In genomic region chr5:8458038-8458383, GRCh38 we compare ENCODE assay signal across 1 cellular context.
TF ChIP-seq lines count a peak whose summit lies in the region.

No MANE protein-coding gene starts in this region.

TF ChIP-seq in GM12878, 131 proteins besides CTCF, POLR2A, EP300 and RAD21 (continued from another document):
- no peak for TF ChIP-seq EGR1 (IDR thresholded peaks at IDR 0.05; ENCODE audit: borderline replicate concordance in 1 of 2, low read depth in 2 of 2, low read length in 2 of 2)
- no peak for TF ChIP-seq ZNF24 (IDR thresholded peaks at IDR 0.05)
- no peak for TF ChIP-seq NR2F1 (conservative IDR thresholded peaks at IDR 0.05)
- no peak for TF ChIP-seq NFYA (IDR thresholded peaks at IDR 0.05; ENCODE audit: borderline replicate concordance, low read depth, low read length)
- TF ChIP-seq RAD51 (IDR thresholded peaks at IDR 0.05), result no peak
- no peak for TF ChIP-seq JUNB (IDR thresholded peaks at IDR 0.05)
- no peak for TF ChIP-seq ZBED1 (IDR thresholded peaks at IDR 0.05; ENCODE audit: borderline replicate concordance)
- TF ChIP-seq ZNF207 (IDR thresholded peaks at IDR 0.05; ENCODE audit: borderline replicate concordance), result no peak
- no peak for TF ChIP-seq ZNF384 (IDR thresholded peaks at IDR 0.05; ENCODE audit: borderline replicate concordance, low read depth, low read length)
- TF ChIP-seq GABPA (IDR thresholded peaks at IDR 0.05; ENCODE audit: low read depth), result no peak
- TF ChIP-seq SKIL (IDR thresholded peaks at IDR 0.05; ENCODE audit: low read depth, poor library complexity, severe bottlenecking), result no peak
- TF ChIP-seq BRCA1 (IDR thresholded peaks at IDR 0.05; ENCODE audit: low read depth, low read length), result no peak
- TF ChIP-seq RELA (IDR thresholded peaks at IDR 0.05; ENCODE audit: borderline replicate concordance, partially characterized antibody), result no peak
